10 cellular contexts compared by ENCODE assay signal in the genomic region with DNA sequence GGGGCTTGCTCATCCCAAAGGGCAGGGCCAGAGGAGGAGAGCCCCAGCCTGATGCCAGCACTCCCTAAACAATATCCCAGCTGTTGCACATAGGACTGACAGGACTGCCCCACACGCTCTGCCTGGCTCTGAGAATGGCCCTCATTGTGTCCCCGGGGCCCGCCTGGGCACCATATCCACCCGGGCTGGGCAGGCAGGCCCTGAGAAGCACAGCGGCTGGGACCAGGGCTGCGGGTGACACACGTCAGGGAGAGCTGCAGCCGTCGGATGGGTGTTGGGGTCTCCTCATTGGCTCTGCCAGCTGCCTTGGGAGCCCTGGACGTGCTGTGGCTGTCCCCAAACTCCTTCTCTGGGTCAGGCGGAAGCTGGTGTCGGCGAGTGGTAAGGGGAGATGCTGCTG. TPM values are rescaled to one million over a fixed set of nuclear protein-coding genes. Genes with fewer than 3 reads are reported as not detected.
A peak's percentile ranks its signal among the peaks of the same experiment; 100 is the strongest.
DNase-seq lines count a peak whose midpoint lies in the region; ATAC-seq and TF ChIP-seq lines count a peak whose summit lies in the region.
"Had no signal": no experiment of that assay in that cellular context is flagged by ENCODE, and none has a peak within 500 bp of the region (broad histone marks: within the 10 kb centered on the region; RNA-seq: fewer than 3 reads in every experiment).

No MANE protein-coding gene starts in this region.

- H3K27ac ChIP-seq in Peyer's patch (peak overlapping the region in 3 of 4 donors; percentile 91 to 96 (median 93)), esophagus (ENCODE audit: low read depth in 2 of 2, low read length in 1 of 2) (peak overlapping the region; percentile 11 to 38), muscle layer of colon (ENCODE audit: low read depth, low read length) (peak overlapping the region; percentile 57), temporal lobe (ENCODE audit: low read depth, low read length) (peak overlapping the region; percentile 99)

- no peak for ATAC-seq in GM19397 (IDR thresholded peaks at IDR 0.05; ENCODE audit: unreplicated experiment)
- no peak for ATAC-seq in HG02610 (IDR thresholded peaks at IDR 0.05; ENCODE audit: unreplicated experiment)
- ATAC-seq in GM19463 (IDR thresholded peaks at IDR 0.05; ENCODE audit: unreplicated experiment): no peak

- peaks cover 11 to 76% (median 12%) of the 10 kb centered on the region in 4 donors for H3K4me1 ChIP-seq in Peyer's patch
- H3K4me1 ChIP-seq in esophagus (ENCODE audit: control insufficient read depth in 2 of 2, insufficient read depth in 2 of 2, low read length in 1 of 2): peaks cover 19 to 51% of the 10 kb centered on the region in 2 donors
- peaks cover 80% of the 10 kb centered on the region for H3K4me1 ChIP-seq in muscle layer of colon (ENCODE audit: insufficient read depth, low read length)

- H3K4me3 ChIP-seq in Peyer's patch: no peak overlapping the region
- no peak overlapping the region for H3K4me3 ChIP-seq in esophagus (ENCODE audit: low read depth in 1 of 2, low read length in 2 of 2)
- no peak overlapping the region for H3K4me3 ChIP-seq in muscle layer of colon (ENCODE audit: low read depth in 1 of 2, low read length in 2 of 2)

- WGBS in esophagus, 2 donors: 82 to 83% methylated on average over 13 of the region's 13 CpGs

- H3K9ac ChIP-seq in muscle layer of colon (ENCODE audit: low read length): peak overlapping the region; percentile 15

- H3K36me3 ChIP-seq in Peyer's patch: peaks cover 0 to 22% (median 0%) of the 10 kb centered on the region in 3 donors
- peaks cover under 1 to 10% of the 10 kb centered on the region in 2 donors for H3K36me3 ChIP-seq in esophagus (ENCODE audit: control insufficient read depth in 2 of 2, insufficient read depth in 2 of 2, low read length in 1 of 2)
- H3K36me3 ChIP-seq in muscle layer of colon (ENCODE audit: insufficient read depth, low read length): peaks cover 2% of the 10 kb centered on the region

- TF ChIP-seq CTCF in Peyer's patch (IDR thresholded peaks at IDR 0.05): no peak
- no peak for TF ChIP-seq CTCF in GM20000 (IDR thresholded peaks at IDR 0.05; ENCODE audit: extremely low read depth, missing control alignments)

- TF ChIP-seq POLR2A in Peyer's patch (IDR thresholded peaks at IDR 0.05): no peak

- H3K27me3 ChIP-seq in Peyer's patch (no peaks in the 10 kb centered on the region), esophagus (ENCODE audit: control insufficient read depth in 1 of 2, insufficient read depth in 2 of 2, low read length in 2 of 2) (no peaks in the 10 kb centered on the region), muscle layer of colon (ENCODE audit: control insufficient read depth in 1 of 2, insufficient read depth in 2 of 2, low read length in 2 of 2) (no peaks in the 10 kb centered on the region)

- H3K9me3 ChIP-seq in Peyer's patch (no peaks in the 10 kb centered on the region), esophagus (ENCODE audit: control insufficient read depth in 2 of 2, insufficient read depth in 1 of 2, low read depth in 1 of 2, low read length in 1 of 2) (no peaks in the 10 kb centered on the region), muscle layer of colon (ENCODE audit: low read length) (no peaks in the 10 kb centered on the region)

- no peak for DNase-seq in Peyer's patch
- DNase-seq in GM20000 (ENCODE audit: low spot score): no peak
- DNase-seq: effector CD4-positive, alpha-beta T cell had no signal

RNA-seq across cellular contexts. Expression of a gene that starts 4.2 kb away (rescaled TPM):
- total RNA-seq in Peyer's patch (100 to 1,000 TPM in 3 of 4 donors, 10 to 100 TPM in 1; 77.6 to 251 (median 206) TPM), temporal lobe (17.2 TPM)
- polyA plus RNA-seq in esophagus: 10 to 100 TPM; 20.2 to 25.7 TPM

RNA-seq across cellular contexts. Expression of a gene that starts 28.5 kb away (rescaled TPM):
- total RNA-seq in Peyer's patch (not detected), temporal lobe (not detected)
- 1 to 10 TPM in 1 of 2 donors, under 1 TPM in 1; 0.34 to 2.0 TPM for polyA plus RNA-seq in esophagus
- polyA plus RNA-seq: keratinocyte had no signal

RNA-seq across cellular contexts. Expression of a gene that starts 40.3 kb away (rescaled TPM):
- total RNA-seq in Peyer's patch (not detected), temporal lobe (not detected)
- 1 to 10 TPM in 1 of 2 donors, under 1 TPM in 1; 0.35 to 1.7 TPM for polyA plus RNA-seq in esophagus
- polyA plus RNA-seq: keratinocyte had no signal

Comparison
In these comparisons a context has a peak if more than half of its experiments do, and no peak if none do; other contexts are left out.
1. H3K27ac ChIP-seq: peak in every context shown above with its lines; median percentile 99 in temporal lobe; 93 in Peyer's patch; 57 in muscle layer of colon; 24 in esophagus.